32 cellular contexts compared by ENCODE assay signal in the genomic region with DNA sequence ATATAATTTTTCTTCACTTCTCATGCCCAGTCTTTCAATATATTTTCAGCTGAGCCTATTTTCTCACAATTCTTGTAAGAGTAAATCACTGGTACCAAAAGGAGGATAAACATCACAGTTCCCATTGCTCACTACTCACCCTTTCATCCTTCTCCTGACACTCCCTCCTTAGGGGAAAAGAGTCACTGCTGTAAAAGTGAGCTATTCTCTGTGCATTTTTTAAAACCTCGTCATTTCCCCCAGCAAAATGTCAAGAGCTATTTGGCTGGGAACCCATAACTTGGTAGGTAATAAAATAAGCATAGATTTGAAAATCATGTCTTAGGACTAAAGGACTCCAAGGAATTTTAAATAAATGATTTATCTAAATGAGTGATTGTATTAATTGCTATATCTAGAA.
"Had no signal": no experiment of that assay in that cellular context is flagged by ENCODE, and none has a peak within 500 bp of the region (broad histone marks: within the 10 kb centered on the region; RNA-seq: fewer than 3 reads in every experiment).

No MANE protein-coding gene starts in this region.

- H3K36me3 ChIP-seq: colonic mucosa, gastrocnemius medialis, heart right ventricle, left lung, neural progenitor cell, right lobe of liver, stomach, tibial artery had no signal

- H3K4me1 ChIP-seq: colonic mucosa, gastrocnemius medialis, heart right ventricle, left lung, neural progenitor cell, parathyroid adenoma, right lobe of liver, stomach, testis, tibial artery had no signal

- H3K4me1 Mint-ChIP-seq: endodermal cell; naive thymus-derived CD4-positive, alpha-beta T cell; neural progenitor cell; stimulated activated effector memory CD8-positive, alpha-beta T cell treated with anti-CD3 and anti-CD28 coated beads, Interleukin-12 subunit alpha, Interleukin-12 subunit beta, amount 100 ng/mL, for 72 hours had no signal

- FAIRE-seq: islet of Langerhans, small intestine had no signal

- H3K27ac Mint-ChIP-seq: dendritic cell treated with granulocyte-macrophage colony-stimulating factor and Interleukin-4, amounts not matched to agents 40 ng/mL and 50 ng/mL, for 4 days; endodermal cell; naive thymus-derived CD4-positive, alpha-beta T cell; nephron; neural progenitor cell; progenitor cell of endocrine pancreas; stimulated activated effector memory CD8-positive, alpha-beta T cell treated with anti-CD3 and anti-CD28 coated beads, Interleukin-12 subunit alpha, Interleukin-12 subunit beta, amount 100 ng/mL, for 72 hours; type B pancreatic cell had no signal

- H3K27me3 ChIP-seq: colonic mucosa, gastrocnemius medialis, heart right ventricle, left lung, neural progenitor cell, right lobe of liver, stomach, testis, tibial artery had no signal

- H3K79me2 ChIP-seq: parathyroid adenoma had no signal

- DNase-seq: colonic mucosa; effector CD8-positive, alpha-beta T cell; endodermal cell; foreskin fibroblast; gastrocnemius medialis; heart right ventricle; hippocampal formation; left cardiac atrium; left lung; mammary epithelial cell; mesendoderm; midbrain; naive thymus-derived CD4-positive, alpha-beta T cell; right lobe of liver; small intestine; stimulated activated CD4-positive, alpha-beta T cell treated with anti-CD3 and anti-CD28 coated beads, Interleukin-15, amount 100 ng/mL, for 24 hours; stimulated activated CD4-positive, alpha-beta T cell treated with anti-CD3 and anti-CD28 coated beads, Interleukin-4, amount 100 ng/mL, for 1 hour; stimulated activated naive CD4-positive, alpha-beta T cell treated with Interleukin-2 at 50 U/mL for 16 hours; stomach; substantia nigra; testis; tibial artery had no signal

- H3K4me3 ChIP-seq: colonic mucosa, gastrocnemius medialis, heart right ventricle, left lung, neural progenitor cell, right lobe of liver, stomach, testis, tibial artery had no signal

- H3K9me3 Mint-ChIP-seq: dendritic cell treated with granulocyte-macrophage colony-stimulating factor and Interleukin-4, amounts not matched to agents 40 ng/mL and 50 ng/mL, for 4 days; endodermal cell; nephron; neural progenitor cell; stimulated activated effector memory CD8-positive, alpha-beta T cell treated with anti-CD3 and anti-CD28 coated beads, Interleukin-12 subunit alpha, Interleukin-12 subunit beta, amount 100 ng/mL, for 72 hours had no signal

- H3K9ac ChIP-seq: neural progenitor cell, parathyroid adenoma had no signal

- H3K4me2 ChIP-seq: neural progenitor cell had no signal

- H3K27ac ChIP-seq: colonic mucosa, epithelial cell of prostate, gastrocnemius medialis, heart right ventricle, left lung, neural progenitor cell, parathyroid adenoma, right lobe of liver, stomach, testis, tibial artery had no signal

- H2AFZ ChIP-seq: neural progenitor cell, parathyroid adenoma had no signal

- H3K9me3 ChIP-seq: colonic mucosa, gastrocnemius medialis, heart right ventricle, left lung, right lobe of liver, stomach, testis, tibial artery had no signal

- ATAC-seq: esophagus mucosa; gastrocnemius medialis; heart right ventricle; left cardiac atrium; left lung; naive thymus-derived CD4-positive, alpha-beta T cell; right lobe of liver; stimulated activated effector memory CD8-positive, alpha-beta T cell treated with anti-CD3 and anti-CD28 coated beads, Interleukin-12 subunit alpha, Interleukin-12 subunit beta, amount 100 ng/mL, for 72 hours had no signal

- H3K36me3 Mint-ChIP-seq: naive thymus-derived CD4-positive, alpha-beta T cell; neural progenitor cell; stimulated activated effector memory CD8-positive, alpha-beta T cell treated with anti-CD3 and anti-CD28 coated beads, Interleukin-12 subunit alpha, Interleukin-12 subunit beta, amount 100 ng/mL, for 72 hours; type B pancreatic cell had no signal

- H3K27me3 Mint-ChIP-seq: dendritic cell treated with granulocyte-macrophage colony-stimulating factor and Interleukin-4, amounts not matched to agents 40 ng/mL and 50 ng/mL, for 4 days had no signal

- H3K4me3 Mint-ChIP-seq: dendritic cell treated with granulocyte-macrophage colony-stimulating factor and Interleukin-4, amounts not matched to agents 40 ng/mL and 50 ng/mL, for 4 days; endodermal cell; naive thymus-derived CD4-positive, alpha-beta T cell; nephron; neural progenitor cell; stimulated activated effector memory CD8-positive, alpha-beta T cell treated with anti-CD3 and anti-CD28 coated beads, Interleukin-12 subunit alpha, Interleukin-12 subunit beta, amount 100 ng/mL, for 72 hours; type B pancreatic cell had no signal
